Comparison of ENCODE assay signal across 18 cellular contexts in the genomic region with DNA sequence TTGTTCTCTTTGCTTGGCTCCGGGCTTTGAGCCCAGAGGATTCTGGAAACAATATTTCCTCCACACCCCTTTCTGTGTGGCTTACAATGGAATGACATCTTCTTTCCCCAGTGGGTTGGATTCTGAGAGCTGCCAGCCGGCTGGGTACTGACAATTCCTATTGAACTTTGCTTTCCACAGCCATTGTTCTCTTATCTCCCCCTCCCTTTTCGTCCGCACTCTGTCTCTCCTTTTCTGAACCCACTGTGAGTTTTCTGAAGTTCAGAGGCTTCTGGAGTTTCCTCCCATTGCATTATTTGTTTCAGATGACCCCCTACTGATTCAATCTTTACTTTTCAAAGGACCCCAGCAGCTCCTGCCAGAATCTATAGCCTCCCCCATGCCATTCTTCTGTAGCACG. TPM values are rescaled to one million over a fixed set of nuclear protein-coding genes. Genes with fewer than 3 reads are reported as not detected.
DNase-seq lines count a peak whose midpoint lies in the region; ATAC-seq and TF ChIP-seq lines count a peak whose summit lies in the region.
"Had no signal": no experiment of that assay in that cellular context is flagged by ENCODE, and none has a peak within 500 bp of the region (broad histone marks: within the 10 kb centered on the region; RNA-seq: fewer than 3 reads in every experiment).

No MANE protein-coding gene starts in this region.

- H3K9me3 ChIP-seq in cardiac muscle cell (ENCODE audit: low read depth) (no peaks in the 10 kb centered on the region), ectodermal cell (ENCODE audit: control insufficient read depth, low read length) (no peaks in the 10 kb centered on the region), hepatocyte (ENCODE audit: low read depth) (no peaks in the 10 kb centered on the region)
- H3K9me3 ChIP-seq: ascending aorta, thoracic aorta had no signal

- DNase-seq in cardiac muscle cell (ENCODE audit: low read depth in 1 of 2, low spot score in 1 of 2) (peak; percentile 21 to 60), left cardiac atrium (no peak), medulla oblongata (ENCODE audit: extremely low spot score) (peak; percentile 63), superior temporal gyrus (ENCODE audit: extremely low spot score) (peak; percentile 71), omental fat pad (ENCODE audit: low spot score) (no peak), hepatocyte (ENCODE audit: low spot score) (no peak), NOMO-1 treated with dmso at 0.1 percent for 144 hours (lab: John Stamatoyannopoulos, UW; ENCODE audit: unreplicated experiment) (no peak)
- DNase-seq: activated gamma-delta T cell; Calu3; effector CD8-positive, alpha-beta T cell; WERI-Rb-1 had no signal

- WGBS in ectodermal cell, 2 experiments = 0 to 1% methylated on average over 5 of the region's 5 CpGs
- WGBS in hepatocyte (ENCODE audit: low lambda C conversion rate, missing lambda C conversion rate) = 55% methylated on average over 5 of the region's 5 CpGs

- H2AFZ ChIP-seq in hepatocyte = no peak overlapping the region

- ATAC-seq in left cardiac atrium = no peak
- ATAC-seq in omental fat pad (ENCODE audit: low FRiP score) = no peak

- H3K27me3 ChIP-seq in cardiac muscle cell (no peaks in the 10 kb centered on the region), ectodermal cell (ENCODE audit: control insufficient read depth, insufficient read depth, low read length, poor library complexity, severe bottlenecking) (no peaks in the 10 kb centered on the region), hepatocyte (no peaks in the 10 kb centered on the region)
- H3K27me3 ChIP-seq: ascending aorta had no signal

- TF ChIP-seq CTCF in cardiac muscle cell (IDR thresholded peaks at IDR 0.05; ENCODE audit: low read depth, low read length) (no peak), omental fat pad (IDR thresholded peaks at IDR 0.05) (no peak), hepatocyte (IDR thresholded peaks at IDR 0.05; ENCODE audit: poor library complexity) (no peak)

- H3K9me2 ChIP-seq in hepatocyte (replicated peaks; ENCODE audit: insufficient read depth) = no peaks in the 10 kb centered on the region

- H3K4me3 ChIP-seq in cardiac muscle cell = peak overlapping the region; percentile 10
- no peak overlapping the region for H3K4me3 ChIP-seq in ectodermal cell (ENCODE audit: insufficient read depth, low read depth, low read length)
- no peak overlapping the region for H3K4me3 ChIP-seq in hepatocyte
- H3K4me3 ChIP-seq: ascending aorta, thoracic aorta had no signal

- H3K27ac ChIP-seq in cardiac muscle cell (peak overlapping the region; percentile 83), ectodermal cell (ENCODE audit: insufficient read depth, low read depth, low read length, poor library complexity, severe bottlenecking) (peak overlapping the region; percentile 50), hepatocyte (no peak overlapping the region)
- H3K27ac ChIP-seq: ascending aorta, HL-60, thoracic aorta, WERI-Rb-1 had no signal

- H4K20me1 ChIP-seq in hepatocyte (ENCODE audit: insufficient read depth, poor library complexity, severe bottlenecking) = no peaks in the 10 kb centered on the region

- H3K79me2 ChIP-seq in hepatocyte = no peaks in the 10 kb centered on the region

- intact Hi-C loops in left cardiac atrium (cut with DNase I) = loop anchor here in 1 of 2 donors (5.0 kb wide), 1 partner anchor 1220 kb away; no protein-coding TSS in a partner anchor

- H3K4me1 ChIP-seq in cardiac muscle cell (ENCODE audit: low read depth) (peaks cover 62% of the 10 kb centered on the region), ectodermal cell (ENCODE audit: control insufficient read depth, insufficient read depth, low read length) (no peaks in the 10 kb centered on the region), hepatocyte (ENCODE audit: insufficient read depth) (no peaks in the 10 kb centered on the region)
- H3K4me1 ChIP-seq: ascending aorta had no signal

- H3K4me2 ChIP-seq in hepatocyte = no peak overlapping the region

- peaks cover 12% of the 10 kb centered on the region for H3K36me3 ChIP-seq in cardiac muscle cell
- H3K36me3 ChIP-seq in ectodermal cell (ENCODE audit: control insufficient read depth, insufficient read depth, low read length) = no peaks in the 10 kb centered on the region
- no peaks in the 10 kb centered on the region for H3K36me3 ChIP-seq in hepatocyte (replicated peaks; ENCODE audit: insufficient read depth, low read depth)
- H3K36me3 ChIP-seq: ascending aorta, thoracic aorta, WERI-Rb-1 had no signal

RNA-seq across cellular contexts. Expression of a gene that starts 10.4 kb away (rescaled TPM):
- total RNA-seq in cardiac muscle cell (402 and 912 TPM in 2 replicates), left cardiac atrium (100 to 1,000 TPM; 372 to 401 TPM), omental fat pad (not detected), hepatocyte (0.64 and 1.4 TPM in 2 replicates)
- polyA plus RNA-seq in cardiac muscle cell (633 and 1,072 TPM in 2 replicates), hepatocyte (3.0 and 4.1 TPM in 2 replicates)
- polyA plus RNA-seq in ectodermal cell (2013, experiment 1 of 4) = not detected
- polyA plus RNA-seq in ectodermal cell (2013, experiment 2 of 4) = not detected
- not detected for polyA plus RNA-seq in ectodermal cell (2013, experiment 3 of 4)
- not detected for polyA plus RNA-seq in ectodermal cell (2013, experiment 4 of 4)
- total RNA-seq: activated CD8-positive, alpha-beta memory T cell treated with anti-CD3 and anti-CD28 coated beads for 36 hours; ascending aorta; Calu3; glomerular endothelial cell; lower leg skin had no signal

Comparison
In these comparisons a context has a peak if more than half of its experiments do, and no peak if none do; other contexts are left out.
1. DNase-seq: peak in cardiac muscle cell (2 of 2), medulla oblongata (single experiment) and superior temporal gyrus (single experiment); none in left cardiac atrium (single experiment), omental fat pad (single experiment), hepatocyte (single experiment) and NOMO-1 treated with dmso at 0.1 percent for 144 hours (single experiment).
2. RNA of a gene that starts 10.4 kb away (total RNA-seq): 402 to 912 TPM in cardiac muscle cell and 372 to 401 TPM in left cardiac atrium; 0.64 to 1.4 TPM in hepatocyte and not detected in omental fat pad; every median in the first group is over 100 times any median in the second.